2 cellular contexts compared by ENCODE assay signal in genomic region chr20:32780278-32780677, GRCh38.
TF ChIP-seq lines count a peak whose summit lies in the region.

No MANE protein-coding gene starts in this region.

TF ChIP-seq in H1, 55 proteins besides CTCF, POLR2A, EP300 and RAD21:
- TF ChIP-seq KDM4A (IDR thresholded peaks at IDR 0.05; ENCODE audit: low read depth, low read length, severe bottlenecking) (no peak), YY1 (IDR thresholded peaks at IDR 0.05; ENCODE audit: low read depth, low read length) (no peak), SIRT6 (IDR thresholded peaks at IDR 0.05; ENCODE audit: low read length) (no peak), JUN (IDR thresholded peaks at IDR 0.05; ENCODE audit: low read depth, low read length) (no peak), SRF (IDR thresholded peaks at IDR 0.05; ENCODE audit: low read depth, low read length) (no peak), HDAC6 (IDR thresholded peaks at IDR 0.05; ENCODE audit: low read depth, low read length) (no peak), NRF1 (IDR thresholded peaks at IDR 0.05; ENCODE audit: low read depth, low read length) (no peak), POLR2AphosphoS5 (IDR thresholded peaks at IDR 0.05; ENCODE audit: low read depth, low read length) (no peak), MAX (IDR thresholded peaks at IDR 0.05) (no peak), SIN3A (conservative IDR thresholded peaks at IDR 0.05 in 1 of 2, IDR thresholded peaks at IDR 0.05 in 1 of 2; ENCODE audit: low read depth in 1 of 2, low read length in 2 of 2) (no peak), KDM1A (IDR thresholded peaks at IDR 0.05; ENCODE audit: borderline replicate concordance, low read length) (no peak), CHD1 (IDR thresholded peaks at IDR 0.05; ENCODE audit: low read depth, low read length) (no peak), RXRA (IDR thresholded peaks at IDR 0.05; ENCODE audit: insufficient read depth, low read depth, low read length) (no peak), CREB1 (IDR thresholded peaks at IDR 0.05) (no peak), CTBP2 (IDR thresholded peaks at IDR 0.05; ENCODE audit: borderline replicate concordance, insufficient read depth, insufficient read length, low read length) (no peak), TAF7 (optimal IDR thresholded peaks at IDR 0.05; ENCODE audit: borderline replicate concordance, low read depth, low read length) (no peak), RFX5 (IDR thresholded peaks at IDR 0.05; ENCODE audit: borderline replicate concordance, low read depth, low read length) (no peak)

TF ChIP-seq in neural cell, 6 proteins besides CTCF, POLR2A, EP300 and RAD21:
- no peak for TF ChIP-seq SMC3 (conservative IDR thresholded peaks at IDR 0.05; ENCODE audit: poor library complexity)
- TF ChIP-seq TAF1 (IDR thresholded peaks at IDR 0.05; ENCODE audit: low read depth): no peak
- no peak for TF ChIP-seq EZH2 (IDR thresholded peaks at IDR 0.05; ENCODE audit: borderline replicate concordance, insufficient read depth, low read length, poor library complexity, severe bottlenecking)
- no peak for TF ChIP-seq REST (IDR thresholded peaks at IDR 0.05; ENCODE audit: borderline replicate concordance)
- no peak for TF ChIP-seq POLR2AphosphoS5 (IDR thresholded peaks at IDR 0.05)
- no peak for TF ChIP-seq MXI1 (conservative IDR thresholded peaks at IDR 0.05; ENCODE audit: poor library complexity, severe bottlenecking)
